In the genomic region with DNA sequence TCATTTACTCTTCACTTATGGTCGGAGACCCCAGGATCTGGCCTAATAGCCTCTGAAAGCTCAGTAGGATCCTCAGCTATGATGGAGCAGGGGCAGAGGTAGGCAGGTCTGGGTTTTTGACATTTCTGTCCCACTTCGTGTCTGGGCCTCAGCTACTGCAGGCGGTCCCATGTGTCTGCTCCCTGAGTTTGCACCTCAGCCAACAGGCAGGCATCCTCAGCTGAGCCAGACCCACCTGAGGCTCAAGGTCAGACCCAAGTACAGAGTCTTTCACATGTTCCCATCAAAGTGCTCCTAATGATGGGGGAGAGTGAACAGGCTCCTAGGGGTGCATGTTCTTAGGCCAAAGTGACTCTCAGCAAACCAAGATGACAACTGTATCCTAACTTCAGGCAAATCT, we compare ENCODE assay signal across 29 cellular contexts. TPM values are rescaled to one million over a fixed set of nuclear protein-coding genes. Genes with fewer than 3 reads are reported as not detected.
"Had no signal": no experiment of that assay in that cellular context is flagged by ENCODE, and none has a peak within 500 bp of the region (broad histone marks: within the 10 kb centered on the region; RNA-seq: fewer than 3 reads in every experiment).

No MANE protein-coding gene starts in this region.

- H3K27me3 ChIP-seq: body of pancreas, colonic mucosa, gastrocnemius medialis had no signal

- H3K27me3 Mint-ChIP-seq: activated CD8-positive, alpha-beta T cell treated with anti-CD3 and anti-CD28 coated beads for 36 hours; activated T-helper 17 cell treated with anti-CD3 and anti-CD28 coated beads, Interleukin-2, amount 50 U/mL, for 72 hours had no signal

- H3K4me1 ChIP-seq: colonic mucosa, foreskin keratinocyte had no signal

- H3K27ac Mint-ChIP-seq: activated B cell treated with CpG ODN at 0.5 μM for 24 hours; activated CD8-positive, alpha-beta T cell treated with anti-CD3 and anti-CD28 coated beads for 36 hours; activated naive CD8-positive, alpha-beta T cell treated with anti-CD3 and anti-CD28 coated beads, Interleukin-2, amount 10 ng/mL, durations not matched to agents 7 days and 5 days; activated T-helper 17 cell treated with anti-CD3 and anti-CD28 coated beads, Interleukin-2, amount 50 U/mL, for 72 hours; T-helper 17 cell; T-helper 2 cell treated with Interferon-gamma antibody and Interleukin-4, amounts not matched to agents 5 μg/mL and 100 μg/mL, for 36 hours had no signal

- DNase-seq: activated B cell treated with CpG ODN at 0.5 μM for 24 hours; activated CD4-positive, alpha-beta T cell treated with anti-CD3 and anti-CD28 coated beads for 48 hours; activated CD4-positive, alpha-beta T cell treated with anti-CD3 and anti-CD28 coated beads, Interleukin-2, amount 50 U/mL, for 1 hour; activated CD4-positive, alpha-beta T cell treated with anti-CD3 and anti-CD28 coated beads, Interleukin-2, amount 50 U/mL, for 48 hours; activated CD8-positive, alpha-beta memory T cell treated with anti-CD3 and anti-CD28 coated beads for 24 hours; activated CD8-positive, alpha-beta T cell treated with anti-CD3 and anti-CD28 coated beads for 36 hours; activated effector memory CD4-positive, alpha-beta T cell treated with Interleukin-2 at 50 U/mL for 16 hours; activated gamma-delta T cell treated with Interleukin-2 at 50 U/mL for 16 hours; activated naive CD4-positive, alpha-beta T cell treated with Interleukin-2 at 50 U/mL for 16 hours; activated naive CD8-positive, alpha-beta T cell treated with anti-CD3 and anti-CD28 coated beads, Interleukin-2, amount 10 ng/mL, durations not matched to agents 7 days and 5 days; activated T-cell treated with anti-CD3 and anti-CD28 coated beads, Interleukin-2, amount 50 U/mL, for 4 hours; body of pancreas; central memory CD4-positive, alpha-beta T cell; cerebellar nuclear complex; colonic mucosa; effector CD8-positive, alpha-beta T cell; foreskin keratinocyte; gastrocnemius medialis; T-helper 1 cell; T-helper 17 cell; T1000; WERI-Rb-1 had no signal

- H3K9me3 ChIP-seq: body of pancreas, colonic mucosa, gastrocnemius medialis had no signal

- H3K9me3 Mint-ChIP-seq: activated B cell treated with CpG ODN at 0.5 μM for 24 hours; activated CD8-positive, alpha-beta T cell treated with anti-CD3 and anti-CD28 coated beads for 36 hours; activated naive CD4-positive, alpha-beta T cell treated with anti-CD3 and anti-CD28 coated beads, Interleukin-2, amount 50 U/mL, for 72 hours; activated naive CD8-positive, alpha-beta T cell treated with anti-CD3 and anti-CD28 coated beads, Interleukin-2, amount 10 ng/mL, durations not matched to agents 7 days and 5 days; activated T-cell treated with anti-CD3 and anti-CD28 coated beads, Interleukin-2, amount 50 U/mL, for 4 hours; activated T-helper 17 cell treated with anti-CD3 and anti-CD28 coated beads, Interleukin-2, amount 50 U/mL, for 72 hours; T-helper 2 cell treated with Interferon-gamma antibody and Interleukin-4, amounts not matched to agents 5 μg/mL and 100 μg/mL, for 36 hours had no signal

- H3K4me3 Mint-ChIP-seq: activated B cell treated with CpG ODN at 0.5 μM for 24 hours; activated CD8-positive, alpha-beta T cell treated with anti-CD3 and anti-CD28 coated beads for 36 hours; activated naive CD8-positive, alpha-beta T cell treated with anti-CD3 and anti-CD28 coated beads, Interleukin-2, amount 10 ng/mL, durations not matched to agents 7 days and 5 days; activated T-cell treated with anti-CD3 and anti-CD28 coated beads, Interleukin-2, amount 50 U/mL, for 4 hours; activated T-helper 17 cell treated with anti-CD3 and anti-CD28 coated beads, Interleukin-2, amount 50 U/mL, for 72 hours; T-helper 17 cell; T-helper 2 cell treated with Interferon-gamma antibody and Interleukin-4, amounts not matched to agents 5 μg/mL and 100 μg/mL, for 36 hours had no signal

- H3K36me3 Mint-ChIP-seq: activated naive CD4-positive, alpha-beta T cell treated with anti-CD3 and anti-CD28 coated beads, Interleukin-2, amount 50 U/mL, for 72 hours had no signal

- H3K27ac ChIP-seq: body of pancreas, colonic mucosa, foreskin keratinocyte, gastrocnemius medialis, WERI-Rb-1 had no signal

- H3K4me3 ChIP-seq: body of pancreas, colonic mucosa, gastrocnemius medialis had no signal

RNA-seq across cellular contexts. Expression of a gene that starts 24.5 kb away (rescaled TPM):
- total RNA-seq: activated B cell treated with CpG ODN at 0.5 μM for 24 hours; activated T-helper 17 cell treated with anti-CD3 and anti-CD28 coated beads, Interleukin-2, amount 50 U/mL, for 72 hours; body of pancreas; dermis microvascular lymphatic vessel endothelial cell; epithelial cell of proximal tubule; esophagus mucosa; foreskin keratinocyte; glomerular endothelial cell; T-helper 17 cell had no signal
- polyA plus RNA-seq: foreskin keratinocyte had no signal

RNA-seq across cellular contexts. Expression of a gene that starts 32.1 kb away (rescaled TPM):
- total RNA-seq: activated B cell treated with CpG ODN at 0.5 μM for 24 hours; activated CD8-positive, alpha-beta T cell treated with anti-CD3 and anti-CD28 coated beads for 36 hours; activated naive CD4-positive, alpha-beta T cell treated with anti-CD3 and anti-CD28 coated beads, Interleukin-2, amount 50 U/mL, for 72 hours; activated naive CD8-positive, alpha-beta T cell treated with anti-CD3 and anti-CD28 coated beads, Interleukin-2, amount 10 ng/mL, durations not matched to agents 7 days and 5 days; activated T-cell treated with anti-CD3 and anti-CD28 coated beads, Interleukin-2, amount 50 U/mL, for 4 hours; activated T-helper 17 cell treated with anti-CD3 and anti-CD28 coated beads, Interleukin-2, amount 50 U/mL, for 72 hours; body of pancreas; colonic mucosa; dermis microvascular lymphatic vessel endothelial cell; esophagus mucosa; foreskin keratinocyte; gastrocnemius medialis; glomerular endothelial cell; T-helper 17 cell had no signal
- polyA plus RNA-seq: foreskin keratinocyte had no signal
